In the genomic region with DNA sequence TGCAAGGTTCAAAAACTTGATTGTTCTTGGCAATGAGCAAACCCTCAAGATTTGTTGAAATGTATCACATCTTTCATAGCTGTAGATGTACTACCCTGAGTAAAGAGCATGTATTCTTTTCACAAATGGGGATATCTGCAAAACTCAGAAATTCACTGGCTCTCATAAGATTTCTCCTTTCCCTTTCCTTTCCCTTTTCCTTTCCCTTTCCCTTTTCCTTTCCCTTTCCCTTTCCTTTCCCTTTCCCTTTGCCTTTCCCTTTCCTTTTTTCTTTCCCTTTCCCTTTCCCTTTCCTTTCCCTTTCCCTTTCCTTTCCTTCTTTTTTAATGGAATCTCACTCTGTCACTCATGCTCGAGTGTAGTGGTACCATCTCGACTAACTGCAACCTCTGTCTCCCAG, we compare ENCODE assay signal across 22 cellular contexts.
DNase-seq lines count a peak whose midpoint lies in the region; ATAC-seq and TF ChIP-seq lines count a peak whose summit lies in the region.
"Had no signal": no experiment of that assay in that cellular context is flagged by ENCODE, and none has a peak within 500 bp of the region (broad histone marks: within the 10 kb centered on the region; RNA-seq: fewer than 3 reads in every experiment).

No MANE protein-coding gene starts in this region.

- H3K4me1 Mint-ChIP-seq in activated CD8-positive, alpha-beta memory T cell treated with anti-CD3 and anti-CD28 coated beads, Interleukin-2, amount 10 ng/mL, durations not matched to agents 7 days and 5 days, result peaks cover 17% of the 10 kb centered on the region
- peaks cover 24% of the 10 kb centered on the region for H3K4me1 Mint-ChIP-seq in activated naive CD8-positive, alpha-beta T cell treated with anti-CD3 and anti-CD28 coated beads, Interleukin-2, amount 50 U/mL, for 24 hours

- TF ChIP-seq CTCF in MM.1S (IDR thresholded peaks at IDR 0.05; ENCODE audit: low read length), result no peak

- peak; percentile 20 for ATAC-seq in activated CD8-positive, alpha-beta memory T cell treated with anti-CD3 and anti-CD28 coated beads, Interleukin-2, amount 10 ng/mL, durations not matched to agents 7 days and 5 days
- ATAC-seq in activated naive CD8-positive, alpha-beta T cell treated with anti-CD3 and anti-CD28 coated beads, Interleukin-2, amount 50 U/mL, for 24 hours, result no peak
- ATAC-seq: A549; CD8-positive, alpha-beta T cell; HCT116 had no signal

- H3K27ac ChIP-seq in ACC112 (ENCODE audit: low read depth, low read length), result peak overlapping the region; percentile 45
- no peak overlapping the region for H3K27ac ChIP-seq in MM.1S (ENCODE audit: low read length)
- H3K27ac ChIP-seq: A549, SK-N-MC had no signal

- H3K27me3 Mint-ChIP-seq in activated CD8-positive, alpha-beta memory T cell treated with anti-CD3 and anti-CD28 coated beads, Interleukin-2, amount 10 ng/mL, durations not matched to agents 7 days and 5 days, result no peaks in the 10 kb centered on the region
- no peaks in the 10 kb centered on the region for H3K27me3 Mint-ChIP-seq in activated naive CD8-positive, alpha-beta T cell treated with anti-CD3 and anti-CD28 coated beads, Interleukin-2, amount 50 U/mL, for 24 hours

- H3K9ac ChIP-seq in MM.1S (ENCODE audit: low read length), result no peak overlapping the region

- H3K36me3 Mint-ChIP-seq in activated CD8-positive, alpha-beta memory T cell treated with anti-CD3 and anti-CD28 coated beads, Interleukin-2, amount 10 ng/mL, durations not matched to agents 7 days and 5 days, result peaks cover 39% of the 10 kb centered on the region
- H3K36me3 Mint-ChIP-seq in activated naive CD8-positive, alpha-beta T cell treated with anti-CD3 and anti-CD28 coated beads, Interleukin-2, amount 50 U/mL, for 24 hours (ENCODE audit: low read depth), result peaks cover 39% of the 10 kb centered on the region

- H3K4me1 ChIP-seq in ACC112 (ENCODE audit: control insufficient read depth, insufficient read depth, low read length, unreplicated experiment), result peaks cover 16% of the 10 kb centered on the region
- H3K4me1 ChIP-seq in MM.1S (ENCODE audit: low read length), result no peaks in the 10 kb centered on the region
- H3K4me1 ChIP-seq: A549 had no signal

- H3K79me2 ChIP-seq in ACC112 (ENCODE audit: control insufficient read depth, insufficient read depth, low read length, unreplicated experiment) (peaks cover 20% of the 10 kb centered on the region), MM.1S (ENCODE audit: low read length) (peaks cover 35% of the 10 kb centered on the region)

- no peak overlapping the region for H3K27ac Mint-ChIP-seq in activated CD8-positive, alpha-beta memory T cell treated with anti-CD3 and anti-CD28 coated beads, Interleukin-2, amount 10 ng/mL, durations not matched to agents 7 days and 5 days
- peak overlapping the region; percentile 49 for H3K27ac Mint-ChIP-seq in activated naive CD8-positive, alpha-beta T cell treated with anti-CD3 and anti-CD28 coated beads, Interleukin-2, amount 50 U/mL, for 24 hours

- H3F3A ChIP-seq in MM.1S (ENCODE audit: insufficient read depth, low read length), result no peaks in the 10 kb centered on the region

- H3K4me3 ChIP-seq in ACC112 (ENCODE audit: low read depth, low read length) (no peak overlapping the region), MM.1S (ENCODE audit: low read length) (no peak overlapping the region)
- H3K4me3 ChIP-seq: A549, SK-N-MC had no signal

- no peak for DNase-seq in activated CD8-positive, alpha-beta memory T cell treated with anti-CD3 and anti-CD28 coated beads, Interleukin-2, amount 10 ng/mL, durations not matched to agents 7 days and 5 days
- no peak for DNase-seq in activated CD8-positive, alpha-beta memory T cell treated with anti-CD3 and anti-CD28 coated beads, Interleukin-2, amount 50 U/mL, for 4 hours
- DNase-seq in ELR (ENCODE audit: low read depth) (peak; percentile 20), NCI-H510A (lab: John Stamatoyannopoulos, UW) (no peak), MM.1S (no peak)
- no peak for DNase-seq in activated naive CD8-positive, alpha-beta T cell treated with anti-CD3 and anti-CD28 coated beads, Interleukin-2, amount 50 U/mL, for 24 hours
- DNase-seq: C1 segment of cervical spinal cord, DMS 273 treated with DMSO at 0.1 percent for 48 hours, DMS79 treated with DMSO at 0.1 percent for 48 hours, KBM-7, NCI-H1105 treated with DMSO at 0.1 percent for 48 hours, NCI-H146, NCI-H1930, NCI-H2107, NCI-H524 treated with DMSO at 0.1 percent for 48 hours, NCI-H774, SIG-M5 had no signal

- no peak overlapping the region for H3K4me2 ChIP-seq in MM.1S (ENCODE audit: low read depth, low read length)
- H3K4me2 ChIP-seq: A549 had no signal

- no peaks in the 10 kb centered on the region for H3K36me3 ChIP-seq in ACC112 (ENCODE audit: insufficient read depth, low read length)
- no peaks in the 10 kb centered on the region for H3K36me3 ChIP-seq in MM.1S (replicated peaks; ENCODE audit: insufficient read depth, low read length)

- CTCF ChIA-PET in activated CD8-positive, alpha-beta memory T cell treated with anti-CD3 and anti-CD28 coated beads, Interleukin-2, amount 10 ng/mL, durations not matched to agents 7 days and 5 days (lab: Charles Lee), result no interaction called here

- no peaks in the 10 kb centered on the region for H4K20me1 ChIP-seq in MM.1S (ENCODE audit: insufficient read depth, low read length)

- H3K4me3 Mint-ChIP-seq in activated CD8-positive, alpha-beta memory T cell treated with anti-CD3 and anti-CD28 coated beads, Interleukin-2, amount 10 ng/mL, durations not matched to agents 7 days and 5 days, result no peak overlapping the region
- H3K4me3 Mint-ChIP-seq in activated naive CD8-positive, alpha-beta T cell treated with anti-CD3 and anti-CD28 coated beads, Interleukin-2, amount 50 U/mL, for 24 hours, result no peak overlapping the region
- H3K4me3 Mint-ChIP-seq: CD8-positive, alpha-beta T cell had no signal

- no peaks in the 10 kb centered on the region for H3K9me3 ChIP-seq in MM.1S (replicated peaks; ENCODE audit: insufficient read depth, low read length)
- H3K9me3 ChIP-seq: A549 had no signal

- no peak overlapping the region for H2AFZ ChIP-seq in ACC112 (ENCODE audit: low read length, unreplicated experiment)
- no peak overlapping the region for H2AFZ ChIP-seq in MM.1S (ENCODE audit: low read length)

- no peaks in the 10 kb centered on the region for H3K9me2 ChIP-seq in MM.1S (replicated peaks; ENCODE audit: insufficient read depth, low read length)

- H3K27me3 ChIP-seq in ACC112 (ENCODE audit: insufficient read depth, low read length) (no peaks in the 10 kb centered on the region), MM.1S (replicated peaks; ENCODE audit: insufficient read depth, low read length) (no peaks in the 10 kb centered on the region)

- peaks cover 4% of the 10 kb centered on the region for H3K9me3 Mint-ChIP-seq in activated CD8-positive, alpha-beta memory T cell treated with anti-CD3 and anti-CD28 coated beads, Interleukin-2, amount 10 ng/mL, durations not matched to agents 7 days and 5 days (ENCODE audit: low read depth)
- peaks cover 5% of the 10 kb centered on the region for H3K9me3 Mint-ChIP-seq in activated naive CD8-positive, alpha-beta T cell treated with anti-CD3 and anti-CD28 coated beads, Interleukin-2, amount 50 U/mL, for 24 hours
